In the genomic region with DNA sequence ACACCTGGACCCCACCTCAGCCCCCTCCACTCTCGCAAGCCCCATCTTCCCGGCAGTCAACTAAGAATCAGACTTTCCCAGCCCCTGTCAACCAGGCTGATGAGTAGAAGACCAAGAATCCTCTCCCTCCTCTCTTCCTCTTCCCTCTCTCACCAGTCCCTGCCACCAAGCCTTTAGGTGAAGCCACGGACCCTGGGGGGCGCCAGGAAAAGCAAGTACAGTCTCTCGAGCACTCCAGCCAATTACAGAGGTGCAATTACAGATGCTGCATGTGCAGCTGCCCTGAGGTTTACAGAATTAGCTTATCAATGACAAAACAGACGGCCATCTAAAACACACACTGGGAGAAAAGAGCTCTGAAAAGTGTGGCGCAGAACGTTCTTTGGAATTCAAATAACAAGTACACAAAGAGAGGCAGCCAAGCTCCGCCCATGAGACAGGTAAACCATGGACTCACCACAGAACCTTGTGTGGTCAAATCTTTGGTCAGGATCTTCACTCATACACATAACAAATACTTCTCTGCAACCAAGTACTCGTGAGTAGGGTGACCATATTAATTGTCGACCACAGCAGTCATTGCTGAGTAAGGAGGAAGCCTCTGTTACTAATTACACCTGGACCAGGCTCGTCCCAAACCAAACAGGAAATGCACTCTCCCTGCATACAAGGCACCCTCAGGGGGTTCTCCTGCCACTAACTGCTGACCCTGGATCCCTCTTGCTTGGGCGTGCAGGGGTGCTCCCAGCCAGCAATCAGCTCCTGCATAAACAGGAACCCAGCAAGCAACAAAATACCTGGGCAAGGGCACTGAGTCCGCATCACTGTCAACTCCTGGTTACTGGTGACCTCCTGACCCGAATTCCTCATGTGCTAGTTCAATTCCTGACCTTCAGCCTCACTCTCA, we compare ENCODE assay signal across 1 cellular context.
TF ChIP-seq lines count a peak whose summit lies in the region.

No MANE protein-coding gene starts in this region.

TF ChIP-seq in HepG2, 621 proteins besides CTCF, POLR2A, EP300 and RAD21 (continued from another document and continues in another):
- TF ChIP-seq, protein P1, sequence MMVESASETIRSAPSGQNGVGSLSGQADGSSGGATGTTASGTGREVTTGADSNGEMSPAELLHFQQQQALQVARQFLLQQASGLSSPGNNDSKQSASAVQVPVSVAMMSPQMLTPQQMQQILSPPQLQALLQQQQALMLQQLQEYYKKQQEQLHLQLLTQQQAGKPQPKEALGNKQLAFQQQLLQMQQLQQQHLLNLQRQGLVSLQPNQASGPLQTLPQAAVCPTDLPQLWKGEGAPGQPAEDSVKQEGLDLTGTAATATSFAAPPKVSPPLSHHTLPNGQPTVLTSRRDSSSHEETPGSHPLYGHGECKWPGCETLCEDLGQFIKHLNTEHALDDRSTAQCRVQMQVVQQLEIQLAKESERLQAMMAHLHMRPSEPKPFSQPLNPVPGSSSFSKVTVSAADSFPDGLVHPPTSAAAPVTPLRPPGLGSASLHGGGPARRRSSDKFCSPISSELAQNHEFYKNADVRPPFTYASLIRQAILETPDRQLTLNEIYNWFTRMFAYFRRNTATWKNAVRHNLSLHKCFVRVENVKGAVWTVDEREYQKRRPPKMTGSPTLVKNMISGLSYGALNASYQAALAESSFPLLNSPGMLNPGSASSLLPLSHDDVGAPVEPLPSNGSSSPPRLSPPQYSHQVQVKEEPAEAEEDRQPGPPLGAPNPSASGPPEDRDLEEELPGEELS (CRISPR knock-in tag; IDR thresholded peaks at IDR 0.05): peak; percentile 29; the same call in 1 of the 2 replicates
- TF ChIP-seq ZKSCAN5 (CRISPR knock-in tag; IDR thresholded peaks at IDR 0.05) (peak; percentile 91), ZSCAN25 (CRISPR knock-in tag; IDR thresholded peaks at IDR 0.05) (peak; percentile 43; the same call in 1 of the 2 replicates), ETV5 (CRISPR knock-in tag; IDR thresholded peaks at IDR 0.05; ENCODE audit: borderline replicate concordance) (peak; percentile 23; the same call in 1 of the 2 replicates), NR2F1 (CRISPR knock-in tag; IDR thresholded peaks at IDR 0.05) (peak; percentile 43 to 72; a peak in 3 of 4 replicates), AKNA (CRISPR knock-in tag; IDR thresholded peaks at IDR 0.05; ENCODE audit: borderline replicate concordance) (no peak), SALL1 (CRISPR knock-in tag; IDR thresholded peaks at IDR 0.05) (0 out of 2 replicates have a peak, but pooled peaks have one; percentile 14), RARA (CRISPR knock-in tag; IDR thresholded peaks at IDR 0.05) (peak; percentile 69), MIER2 (CRISPR knock-in tag; IDR thresholded peaks at IDR 0.05) (no peak), NR2F2 (IDR thresholded peaks at IDR 0.05; ENCODE audit: borderline replicate concordance, low read depth) (no peak), RXRB (CRISPR knock-in tag; IDR thresholded peaks at IDR 0.05; ENCODE audit: borderline replicate concordance) (peak; percentile 15; the same call in 1 of the 2 replicates), FOXP1 (IDR thresholded peaks at IDR 0.05) (no peak), FOXP1 (CRISPR knock-in tag; IDR thresholded peaks at IDR 0.05) (0 out of 2 replicates have a peak, but pooled peaks have one; percentile 16), SOX5 (CRISPR knock-in tag; IDR thresholded peaks at IDR 0.05; ENCODE audit: borderline replicate concordance) (0 out of 2 replicates have a peak, but pooled peaks have one; percentile 11), PAXIP1 (CRISPR knock-in tag; conservative IDR thresholded peaks at IDR 0.05) (peak; percentile 37), ZNF709 (CRISPR knock-in tag; IDR thresholded peaks at IDR 0.05) (no peak), TEAD3 (CRISPR knock-in tag; optimal IDR thresholded peaks at IDR 0.05; ENCODE audit: borderline replicate concordance) (peak; percentile 68), SAP130 (CRISPR knock-in tag; IDR thresholded peaks at IDR 0.05; ENCODE audit: low read depth) (peak; percentile 20; the same call in 1 of the 2 replicates), NR2F6 (IDR thresholded peaks at IDR 0.05) (peak; percentile 73), NR2F6 (CRISPR knock-in tag; IDR thresholded peaks at IDR 0.05) (peak; percentile 87), JDP2 (CRISPR knock-in tag; IDR thresholded peaks at IDR 0.05; ENCODE audit: borderline replicate concordance) (no peak), SRSF9 (IDR thresholded peaks at IDR 0.05; ENCODE audit: borderline replicate concordance, insufficient read depth, low read depth, low read length, poor library complexity, severe bottlenecking) (no peak)
- TF ChIP-seq, protein P2, sequence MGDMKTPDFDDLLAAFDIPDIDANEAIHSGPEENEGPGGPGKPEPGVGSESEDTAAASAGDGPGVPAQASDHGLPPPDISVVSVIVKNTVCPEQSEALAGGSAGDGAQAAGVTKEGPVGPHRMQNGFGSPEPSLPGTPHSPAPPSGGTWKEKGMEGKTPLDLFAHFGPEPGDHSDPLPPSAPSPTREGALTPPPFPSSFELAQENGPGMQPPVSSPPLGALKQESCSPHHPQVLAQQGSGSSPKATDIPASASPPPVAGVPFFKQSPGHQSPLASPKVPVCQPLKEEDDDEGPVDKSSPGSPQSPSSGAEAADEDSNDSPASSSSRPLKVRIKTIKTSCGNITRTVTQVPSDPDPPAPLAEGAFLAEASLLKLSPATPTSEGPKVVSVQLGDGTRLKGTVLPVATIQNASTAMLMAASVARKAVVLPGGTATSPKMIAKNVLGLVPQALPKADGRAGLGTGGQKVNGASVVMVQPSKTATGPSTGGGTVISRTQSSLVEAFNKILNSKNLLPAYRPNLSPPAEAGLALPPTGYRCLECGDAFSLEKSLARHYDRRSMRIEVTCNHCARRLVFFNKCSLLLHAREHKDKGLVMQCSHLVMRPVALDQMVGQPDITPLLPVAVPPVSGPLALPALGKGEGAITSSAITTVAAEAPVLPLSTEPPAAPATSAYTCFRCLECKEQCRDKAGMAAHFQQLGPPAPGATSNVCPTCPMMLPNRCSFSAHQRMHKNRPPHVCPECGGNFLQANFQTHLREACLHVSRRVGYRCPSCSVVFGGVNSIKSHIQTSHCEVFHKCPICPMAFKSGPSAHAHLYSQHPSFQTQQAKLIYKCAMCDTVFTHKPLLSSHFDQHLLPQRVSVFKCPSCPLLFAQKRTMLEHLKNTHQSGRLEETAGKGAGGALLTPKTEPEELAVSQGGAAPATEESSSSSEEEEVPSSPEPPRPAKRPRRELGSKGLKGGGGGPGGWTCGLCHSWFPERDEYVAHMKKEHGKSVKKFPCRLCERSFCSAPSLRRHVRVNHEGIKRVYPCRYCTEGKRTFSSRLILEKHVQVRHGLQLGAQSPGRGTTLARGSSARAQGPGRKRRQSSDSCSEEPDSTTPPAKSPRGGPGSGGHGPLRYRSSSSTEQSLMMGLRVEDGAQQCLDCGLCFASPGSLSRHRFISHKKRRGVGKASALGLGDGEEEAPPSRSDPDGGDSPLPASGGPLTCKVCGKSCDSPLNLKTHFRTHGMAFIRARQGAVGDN (CRISPR knock-in tag; IDR thresholded peaks at IDR 0.05): peak; percentile 38
- TF ChIP-seq, protein P3, sequence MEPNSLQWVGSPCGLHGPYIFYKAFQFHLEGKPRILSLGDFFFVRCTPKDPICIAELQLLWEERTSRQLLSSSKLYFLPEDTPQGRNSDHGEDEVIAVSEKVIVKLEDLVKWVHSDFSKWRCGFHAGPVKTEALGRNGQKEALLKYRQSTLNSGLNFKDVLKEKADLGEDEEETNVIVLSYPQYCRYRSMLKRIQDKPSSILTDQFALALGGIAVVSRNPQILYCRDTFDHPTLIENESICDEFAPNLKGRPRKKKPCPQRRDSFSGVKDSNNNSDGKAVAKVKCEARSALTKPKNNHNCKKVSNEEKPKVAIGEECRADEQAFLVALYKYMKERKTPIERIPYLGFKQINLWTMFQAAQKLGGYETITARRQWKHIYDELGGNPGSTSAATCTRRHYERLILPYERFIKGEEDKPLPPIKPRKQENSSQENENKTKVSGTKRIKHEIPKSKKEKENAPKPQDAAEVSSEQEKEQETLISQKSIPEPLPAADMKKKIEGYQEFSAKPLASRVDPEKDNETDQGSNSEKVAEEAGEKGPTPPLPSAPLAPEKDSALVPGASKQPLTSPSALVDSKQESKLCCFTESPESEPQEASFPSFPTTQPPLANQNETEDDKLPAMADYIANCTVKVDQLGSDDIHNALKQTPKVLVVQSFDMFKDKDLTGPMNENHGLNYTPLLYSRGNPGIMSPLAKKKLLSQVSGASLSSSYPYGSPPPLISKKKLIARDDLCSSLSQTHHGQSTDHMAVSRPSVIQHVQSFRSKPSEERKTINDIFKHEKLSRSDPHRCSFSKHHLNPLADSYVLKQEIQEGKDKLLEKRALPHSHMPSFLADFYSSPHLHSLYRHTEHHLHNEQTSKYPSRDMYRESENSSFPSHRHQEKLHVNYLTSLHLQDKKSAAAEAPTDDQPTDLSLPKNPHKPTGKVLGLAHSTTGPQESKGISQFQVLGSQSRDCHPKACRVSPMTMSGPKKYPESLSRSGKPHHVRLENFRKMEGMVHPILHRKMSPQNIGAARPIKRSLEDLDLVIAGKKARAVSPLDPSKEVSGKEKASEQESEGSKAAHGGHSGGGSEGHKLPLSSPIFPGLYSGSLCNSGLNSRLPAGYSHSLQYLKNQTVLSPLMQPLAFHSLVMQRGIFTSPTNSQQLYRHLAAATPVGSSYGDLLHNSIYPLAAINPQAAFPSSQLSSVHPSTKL (CRISPR knock-in tag; IDR thresholded peaks at IDR 0.05): 0 out of 2 replicates have a peak, but pooled peaks have one; percentile 37
- TF ChIP-seq, protein P4, sequence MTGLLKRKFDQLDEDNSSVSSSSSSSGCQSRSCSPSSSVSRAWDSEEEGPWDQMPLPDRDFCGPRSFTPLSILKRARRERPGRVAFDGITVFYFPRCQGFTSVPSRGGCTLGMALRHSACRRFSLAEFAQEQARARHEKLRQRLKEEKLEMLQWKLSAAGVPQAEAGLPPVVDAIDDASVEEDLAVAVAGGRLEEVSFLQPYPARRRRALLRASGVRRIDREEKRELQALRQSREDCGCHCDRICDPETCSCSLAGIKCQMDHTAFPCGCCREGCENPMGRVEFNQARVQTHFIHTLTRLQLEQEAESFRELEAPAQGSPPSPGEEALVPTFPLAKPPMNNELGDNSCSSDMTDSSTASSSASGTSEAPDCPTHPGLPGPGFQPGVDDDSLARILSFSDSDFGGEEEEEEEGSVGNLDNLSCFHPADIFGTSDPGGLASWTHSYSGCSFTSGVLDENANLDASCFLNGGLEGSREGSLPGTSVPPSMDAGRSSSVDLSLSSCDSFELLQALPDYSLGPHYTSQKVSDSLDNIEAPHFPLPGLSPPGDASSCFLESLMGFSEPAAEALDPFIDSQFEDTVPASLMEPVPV (CRISPR knock-in tag; IDR thresholded peaks at IDR 0.05): no peak
